ENCODE assay signal across 18 cellular contexts in genomic region chr4:166064706-166065105, GRCh38.
"Had no signal": no experiment of that assay in that cellular context is flagged by ENCODE, and none has a peak within 500 bp of the region (broad histone marks: within the 10 kb centered on the region; RNA-seq: fewer than 3 reads in every experiment).

No MANE protein-coding gene starts in this region.

- H3K27me3 ChIP-seq: brain microvascular endothelial cell, spleen, stomach had no signal

- H3K9me3 ChIP-seq: prostate gland, stomach, thoracic aorta had no signal

- H3K27ac Mint-ChIP-seq: activated naive CD8-positive, alpha-beta T cell treated with anti-CD3 and anti-CD28 coated beads, Interleukin-2, amount 10 ng/mL, durations not matched to agents 7 days and 5 days; dendritic cell treated with granulocyte-macrophage colony-stimulating factor and Interleukin-4, amounts not matched to agents 40 ng/mL and 50 ng/mL, for 4 days; nephron progenitor cell; T-helper 2 cell treated with Interferon-gamma antibody and Interleukin-4, amounts not matched to agents 5 μg/mL and 100 μg/mL, for 36 hours had no signal

- H3K4me1 ChIP-seq: prostate gland, spleen, stomach had no signal

- H3K27me3 Mint-ChIP-seq: activated naive CD8-positive, alpha-beta T cell treated with anti-CD3 and anti-CD28 coated beads, Interleukin-2, amount 10 ng/mL, durations not matched to agents 7 days and 5 days; dendritic cell treated with granulocyte-macrophage colony-stimulating factor and Interleukin-4, amounts not matched to agents 40 ng/mL and 50 ng/mL, for 4 days had no signal

- H3K4me3 Mint-ChIP-seq: activated naive CD8-positive, alpha-beta T cell treated with anti-CD3 and anti-CD28 coated beads, Interleukin-2, amount 10 ng/mL, durations not matched to agents 7 days and 5 days; dendritic cell treated with granulocyte-macrophage colony-stimulating factor and Interleukin-4, amounts not matched to agents 40 ng/mL and 50 ng/mL, for 4 days; nephron progenitor cell; T-helper 2 cell treated with Interferon-gamma antibody and Interleukin-4, amounts not matched to agents 5 μg/mL and 100 μg/mL, for 36 hours had no signal

- DNase-seq: activated CD4-positive, alpha-beta T cell treated with anti-CD3 and anti-CD28 coated beads, Interleukin-2, amount 50 U/mL, for 1 hour; activated CD4-positive, CD25-positive, alpha-beta regulatory T cell; activated CD8-positive, alpha-beta memory T cell treated with anti-CD3 and anti-CD28 coated beads for 24 hours; activated naive CD4-positive, alpha-beta T cell; activated naive CD8-positive, alpha-beta T cell treated with anti-CD3 and anti-CD28 coated beads, Interleukin-2, amount 10 ng/mL, durations not matched to agents 7 days and 5 days; anterior cingulate cortex; brain microvascular endothelial cell; cerebellar nuclear complex; erythroblast; hippocampal formation; nephron progenitor cell; spleen; stomach had no signal

- H3K36me3 Mint-ChIP-seq: activated naive CD8-positive, alpha-beta T cell treated with anti-CD3 and anti-CD28 coated beads, Interleukin-2, amount 10 ng/mL, durations not matched to agents 7 days and 5 days had no signal

- H3K4me3 ChIP-seq: prostate gland, spleen, stomach, thoracic aorta had no signal

- H3K4me1 Mint-ChIP-seq: activated naive CD8-positive, alpha-beta T cell treated with anti-CD3 and anti-CD28 coated beads, Interleukin-2, amount 10 ng/mL, durations not matched to agents 7 days and 5 days; nephron progenitor cell had no signal

- H3K9me3 Mint-ChIP-seq: activated naive CD8-positive, alpha-beta T cell treated with anti-CD3 and anti-CD28 coated beads, Interleukin-2, amount 10 ng/mL, durations not matched to agents 7 days and 5 days; dendritic cell treated with granulocyte-macrophage colony-stimulating factor and Interleukin-4, amounts not matched to agents 40 ng/mL and 50 ng/mL, for 4 days had no signal

- H3K36me3 ChIP-seq: brain microvascular endothelial cell, prostate gland, spleen, stomach, thoracic aorta had no signal

- H3K27ac ChIP-seq: brain microvascular endothelial cell, prostate gland, spleen, stomach, thoracic aorta had no signal

- ATAC-seq: sciatic nerve had no signal
